In the genomic region with DNA sequence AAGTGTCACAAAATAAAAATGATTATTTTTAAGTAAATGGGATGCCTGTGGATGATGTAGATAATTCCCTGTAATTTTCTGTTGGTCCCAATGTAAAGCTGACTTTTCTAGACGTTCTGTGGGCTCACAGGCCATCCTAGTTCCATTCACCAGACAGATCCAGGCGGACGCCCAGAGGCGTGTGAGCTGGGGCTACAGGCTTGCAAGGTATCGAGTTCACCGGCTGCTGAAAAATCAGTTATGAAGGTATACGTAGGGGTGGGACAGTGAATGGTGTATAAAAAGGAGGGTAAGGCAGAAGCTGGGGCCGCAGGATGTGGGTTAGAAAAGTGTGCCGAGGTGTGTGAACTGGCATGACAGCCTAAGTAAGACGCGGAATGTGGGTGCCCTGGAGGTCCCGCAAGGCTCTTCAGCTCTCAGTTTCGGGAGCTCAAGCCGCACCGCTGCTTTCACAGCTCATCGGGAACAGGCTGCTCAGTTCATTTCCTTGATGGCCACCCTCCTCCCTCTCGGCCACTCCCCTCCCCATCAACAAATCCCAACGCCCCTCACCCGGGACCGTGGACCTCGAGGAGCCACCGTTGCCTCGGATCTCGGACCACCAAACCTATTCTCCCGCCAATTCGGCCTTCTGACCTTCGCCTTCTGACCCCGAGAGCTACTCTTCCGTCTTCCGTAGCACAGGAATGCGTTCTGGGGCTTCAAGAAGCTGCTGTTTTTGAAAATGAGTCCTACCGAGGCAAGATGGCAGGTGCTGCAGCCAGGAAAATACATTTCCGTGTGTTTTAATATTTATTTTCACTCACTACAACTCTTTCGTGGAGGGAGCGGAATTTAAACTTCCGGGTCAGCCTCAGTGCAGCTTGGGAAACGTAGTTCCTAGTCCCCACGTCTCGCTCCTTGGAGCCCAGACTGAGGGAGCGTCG, we compare ENCODE assay signal across 8 cellular contexts. TPM values are rescaled to one million over a fixed set of nuclear protein-coding genes. Genes with fewer than 3 reads are reported as not detected.
DNase-seq lines count a peak whose midpoint lies in the region; ATAC-seq, FAIRE-seq and TF ChIP-seq lines count a peak whose summit lies in the region.

A gene with protein sequence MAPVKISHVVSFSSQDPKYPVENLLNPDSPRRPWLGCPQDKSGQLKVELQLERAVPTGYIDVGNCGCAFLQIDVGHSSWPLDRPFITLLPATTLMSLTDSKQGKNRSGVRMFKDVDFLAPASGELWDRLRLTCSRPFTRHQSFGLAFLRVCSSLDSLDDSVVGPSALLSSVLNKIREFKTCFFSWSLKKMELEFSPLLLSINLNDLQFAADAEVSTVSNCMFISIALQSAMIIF (minus strand): TSS at position 782 of the 926 bp plus-strand sequence. CDS start 5,241 bp downstream, outside the sequence.

- H3K36me3 ChIP-seq in upper lobe of left lung, result peaks cover 0 to 7% (median 0%) of the 10 kb centered on the region in 4 donors

- TF ChIP-seq EP300 in upper lobe of left lung (IDR thresholded peaks at IDR 0.05), result no peak

- TF ChIP-seq POLR2A in upper lobe of left lung (IDR thresholded peaks at IDR 0.05), result no peak

- H3K4me3 Mint-ChIP-seq in osteocyte (ENCODE audit: unreplicated experiment), result peak within 1 kb of the TSS; percentile 92

- H3K4me1 ChIP-seq in upper lobe of left lung, result peaks cover 22 to 36% (median 23%) of the 10 kb centered on the region in 4 donors

- DNase-seq in H4 (ENCODE audit: low spot score) (peak; percentile 87), Kasumi-1 (lab: John Stamatoyannopoulos, UW) (peak; percentile 95 to 97), RPMI7951 (ENCODE audit: low read depth) (peak; percentile 88), glomerular visceral epithelial cell (ENCODE audit: extremely low spot score) (peak; percentile 81), osteocyte (ENCODE audit: extremely low spot score, unreplicated experiment) (no peak), upper lobe of left lung (peak; percentile 62 to 74)
- peak; percentile 72 for DNase-seq in activated naive CD4-positive, alpha-beta T cell treated with Interleukin-2 at 50 U/mL for 16 hours

- peak within 1 kb of the TSS; percentile 99 for H3K27ac Mint-ChIP-seq in osteocyte (ENCODE audit: unreplicated experiment)

- no peaks in the 10 kb centered on the region for H3K27me3 ChIP-seq in upper lobe of left lung

- TF ChIP-seq CTCF in osteocyte (IDR thresholded peaks at IDR 0.05), result no peak
- no peak for TF ChIP-seq CTCF in upper lobe of left lung (IDR thresholded peaks at IDR 0.05)

- H3K9me3 ChIP-seq in upper lobe of left lung, result no peaks in the 10 kb centered on the region

- H3K9me3 Mint-ChIP-seq in osteocyte (ENCODE audit: unreplicated experiment), result no peaks in the 10 kb centered on the region

- peak within 1 kb of the TSS; percentile 79 to 97 (median 90) for H3K4me3 ChIP-seq in upper lobe of left lung

- ATAC-seq in upper lobe of left lung (ENCODE audit: low FRiP score in 2 of 2), result peak; percentile 95 to 96

- peak within 1 kb of the TSS; percentile 90 to 95 (median 93) for H3K27ac ChIP-seq in upper lobe of left lung

- FAIRE-seq in G401.6 (lab: Jason Lieb, UNC), result peak; percentile 44

- H3K36me3 Mint-ChIP-seq in osteocyte (ENCODE audit: unreplicated experiment), result no peaks in the 10 kb centered on the region

- 0 to 1% methylated on average over 32 to 41 of the region's 41 CpGs for WGBS in upper lobe of left lung, 2 donors

- H3K4me1 Mint-ChIP-seq in osteocyte (ENCODE audit: unreplicated experiment), result peaks cover 42% of the 10 kb centered on the region

- H3K27me3 Mint-ChIP-seq in osteocyte (ENCODE audit: unreplicated experiment), result no peaks in the 10 kb centered on the region

RNA-seq across cellular contexts. Expression of the gene that starts here (rescaled TPM):
- total RNA-seq in H4 (2014; rRNA removed; shearing (Covaris generic)), result 1.4 and 2.6 TPM in 2 replicates
- total RNA-seq in RPMI7951 (2014; rRNA removed; shearing (Covaris generic)), result 6.3 and 6.8 TPM in 2 replicates
- total RNA-seq in osteocyte (9.4 and 11.8 TPM in 2 replicates), upper lobe of left lung (10 to 100 TPM in 1 of 6 donors, 1 to 10 TPM in 5; 5.6 to 14.7 (median 7.0) TPM)
